2 cellular contexts compared by ENCODE assay signal in the genomic region with DNA sequence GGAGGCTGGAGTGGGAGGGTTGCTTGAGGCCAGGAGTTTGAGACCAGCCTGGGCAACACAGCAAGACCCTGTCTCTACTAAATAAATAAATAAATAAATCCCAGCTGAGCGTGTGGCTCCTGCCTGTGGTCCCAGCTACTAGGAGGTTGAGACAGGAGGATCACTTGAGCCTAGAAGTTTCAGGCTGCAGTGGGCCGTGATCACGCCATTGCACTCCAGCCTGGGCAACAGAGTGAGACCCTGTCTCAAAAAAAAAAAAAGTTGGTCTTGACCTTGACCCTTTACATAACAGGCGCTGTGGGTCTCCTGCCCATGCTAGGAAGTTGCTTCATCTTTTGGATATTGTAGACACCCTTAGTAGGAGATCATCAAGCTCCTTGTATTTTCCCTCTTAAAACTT.
A peak's percentile ranks its signal among the peaks of the same experiment; 100 is the strongest.
TF ChIP-seq lines count a peak whose summit lies in the region.

No MANE protein-coding gene starts in this region.

TF ChIP-seq in HepG2, 621 proteins besides CTCF, POLR2A, EP300 and RAD21 (continues in another document):
- TF ChIP-seq, protein P1, sequence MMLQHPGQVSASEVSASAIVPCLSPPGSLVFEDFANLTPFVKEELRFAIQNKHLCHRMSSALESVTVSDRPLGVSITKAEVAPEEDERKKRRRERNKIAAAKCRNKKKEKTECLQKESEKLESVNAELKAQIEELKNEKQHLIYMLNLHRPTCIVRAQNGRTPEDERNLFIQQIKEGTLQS (CRISPR knock-in tag; IDR thresholded peaks at IDR 0.05) = no peak
- TF ChIP-seq SIN3B (IDR thresholded peaks at IDR 0.05; ENCODE audit: low read length) (no peak), MTA1 (CRISPR knock-in tag; IDR thresholded peaks at IDR 0.05; ENCODE audit: borderline replicate concordance) (no peak), ZNF709 (CRISPR knock-in tag; IDR thresholded peaks at IDR 0.05) (no peak), ZKSCAN1 (IDR thresholded peaks at IDR 0.05; ENCODE audit: low read length) (no peak), ZNF674 (CRISPR knock-in tag; IDR thresholded peaks at IDR 0.05; ENCODE audit: low read depth) (no peak), ZNF652 (CRISPR knock-in tag; IDR thresholded peaks at IDR 0.05; ENCODE audit: borderline replicate concordance, low read depth) (no peak), SUZ12 (IDR thresholded peaks at IDR 0.05; ENCODE audit: low read depth, low read length) (no peak), ZNF274 (CRISPR knock-in tag; IDR thresholded peaks at IDR 0.05) (no peak), ZNF260 (CRISPR knock-in tag; IDR thresholded peaks at IDR 0.05; ENCODE audit: borderline replicate concordance, low read depth) (no peak), BRCA1 (CRISPR knock-in tag; IDR thresholded peaks at IDR 0.05) (no peak), NR2F6 (IDR thresholded peaks at IDR 0.05) (peak; percentile 56; the same call in 1 of the 2 replicates), NR2F6 (CRISPR knock-in tag; IDR thresholded peaks at IDR 0.05) (peak; percentile 50; the same call in 1 of the 2 replicates), HNF4A (CRISPR knock-in tag; IDR thresholded peaks at IDR 0.05) (no peak)
- TF ChIP-seq, protein P2, sequence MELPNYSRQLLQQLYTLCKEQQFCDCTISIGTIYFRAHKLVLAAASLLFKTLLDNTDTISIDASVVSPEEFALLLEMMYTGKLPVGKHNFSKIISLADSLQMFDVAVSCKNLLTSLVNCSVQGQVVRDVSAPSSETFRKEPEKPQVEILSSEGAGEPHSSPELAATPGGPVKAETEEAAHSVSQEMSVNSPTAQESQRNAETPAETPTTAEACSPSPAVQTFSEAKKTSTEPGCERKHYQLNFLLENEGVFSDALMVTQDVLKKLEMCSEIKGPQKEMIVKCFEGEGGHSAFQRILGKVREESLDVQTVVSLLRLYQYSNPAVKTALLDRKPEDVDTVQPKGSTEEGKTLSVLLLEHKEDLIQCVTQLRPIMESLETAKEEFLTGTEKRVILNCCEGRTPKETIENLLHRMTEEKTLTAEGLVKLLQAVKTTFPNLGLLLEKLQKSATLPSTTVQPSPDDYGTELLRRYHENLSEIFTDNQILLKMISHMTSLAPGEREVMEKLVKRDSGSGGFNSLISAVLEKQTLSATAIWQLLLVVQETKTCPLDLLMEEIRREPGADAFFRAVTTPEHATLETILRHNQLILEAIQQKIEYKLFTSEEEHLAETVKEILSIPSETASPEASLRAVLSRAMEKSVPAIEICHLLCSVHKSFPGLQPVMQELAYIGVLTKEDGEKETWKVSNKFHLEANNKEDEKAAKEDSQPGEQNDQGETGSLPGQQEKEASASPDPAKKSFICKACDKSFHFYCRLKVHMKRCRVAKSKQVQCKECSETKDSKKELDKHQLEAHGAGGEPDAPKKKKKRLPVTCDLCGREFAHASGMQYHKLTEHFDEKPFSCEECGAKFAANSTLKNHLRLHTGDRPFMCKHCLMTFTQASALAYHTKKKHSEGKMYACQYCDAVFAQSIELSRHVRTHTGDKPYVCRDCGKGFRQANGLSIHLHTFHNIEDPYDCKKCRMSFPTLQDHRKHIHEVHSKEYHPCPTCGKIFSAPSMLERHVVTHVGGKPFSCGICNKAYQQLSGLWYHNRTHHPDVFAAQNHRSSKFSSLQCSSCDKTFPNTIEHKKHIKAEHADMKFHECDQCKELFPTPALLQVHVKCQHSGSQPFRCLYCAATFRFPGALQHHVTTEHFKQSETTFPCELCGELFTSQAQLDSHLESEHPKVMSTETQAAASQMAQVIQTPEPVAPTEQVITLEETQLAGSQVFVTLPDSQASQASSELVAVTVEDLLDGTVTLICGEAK (IDR thresholded peaks at IDR 0.05) = no peak
- TF ChIP-seq, protein P2 (CRISPR knock-in tag; IDR thresholded peaks at IDR 0.05) = no peak
- TF ChIP-seq, protein P3, sequence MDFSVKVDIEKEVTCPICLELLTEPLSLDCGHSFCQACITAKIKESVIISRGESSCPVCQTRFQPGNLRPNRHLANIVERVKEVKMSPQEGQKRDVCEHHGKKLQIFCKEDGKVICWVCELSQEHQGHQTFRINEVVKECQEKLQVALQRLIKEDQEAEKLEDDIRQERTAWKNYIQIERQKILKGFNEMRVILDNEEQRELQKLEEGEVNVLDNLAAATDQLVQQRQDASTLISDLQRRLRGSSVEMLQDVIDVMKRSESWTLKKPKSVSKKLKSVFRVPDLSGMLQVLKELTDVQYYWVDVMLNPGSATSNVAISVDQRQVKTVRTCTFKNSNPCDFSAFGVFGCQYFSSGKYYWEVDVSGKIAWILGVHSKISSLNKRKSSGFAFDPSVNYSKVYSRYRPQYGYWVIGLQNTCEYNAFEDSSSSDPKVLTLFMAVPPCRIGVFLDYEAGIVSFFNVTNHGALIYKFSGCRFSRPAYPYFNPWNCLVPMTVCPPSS (IDR thresholded peaks at IDR 0.05) = no peak
- TF ChIP-seq, protein P4, sequence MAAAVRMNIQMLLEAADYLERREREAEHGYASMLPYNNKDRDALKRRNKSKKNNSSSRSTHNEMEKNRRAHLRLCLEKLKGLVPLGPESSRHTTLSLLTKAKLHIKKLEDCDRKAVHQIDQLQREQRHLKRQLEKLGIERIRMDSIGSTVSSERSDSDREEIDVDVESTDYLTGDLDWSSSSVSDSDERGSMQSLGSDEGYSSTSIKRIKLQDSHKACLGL (CRISPR knock-in tag; IDR thresholded peaks at IDR 0.05) = no peak

TF ChIP-seq in K562, 482 proteins besides CTCF, POLR2A, EP300 and RAD21:
- TF ChIP-seq, protein P5, sequence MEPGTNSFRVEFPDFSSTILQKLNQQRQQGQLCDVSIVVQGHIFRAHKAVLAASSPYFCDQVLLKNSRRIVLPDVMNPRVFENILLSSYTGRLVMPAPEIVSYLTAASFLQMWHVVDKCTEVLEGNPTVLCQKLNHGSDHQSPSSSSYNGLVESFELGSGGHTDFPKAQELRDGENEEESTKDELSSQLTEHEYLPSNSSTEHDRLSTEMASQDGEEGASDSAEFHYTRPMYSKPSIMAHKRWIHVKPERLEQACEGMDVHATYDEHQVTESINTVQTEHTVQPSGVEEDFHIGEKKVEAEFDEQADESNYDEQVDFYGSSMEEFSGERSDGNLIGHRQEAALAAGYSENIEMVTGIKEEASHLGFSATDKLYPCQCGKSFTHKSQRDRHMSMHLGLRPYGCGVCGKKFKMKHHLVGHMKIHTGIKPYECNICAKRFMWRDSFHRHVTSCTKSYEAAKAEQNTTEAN (CRISPR knock-in tag; IDR thresholded peaks at IDR 0.05) = no peak
- TF ChIP-seq, protein P6, sequence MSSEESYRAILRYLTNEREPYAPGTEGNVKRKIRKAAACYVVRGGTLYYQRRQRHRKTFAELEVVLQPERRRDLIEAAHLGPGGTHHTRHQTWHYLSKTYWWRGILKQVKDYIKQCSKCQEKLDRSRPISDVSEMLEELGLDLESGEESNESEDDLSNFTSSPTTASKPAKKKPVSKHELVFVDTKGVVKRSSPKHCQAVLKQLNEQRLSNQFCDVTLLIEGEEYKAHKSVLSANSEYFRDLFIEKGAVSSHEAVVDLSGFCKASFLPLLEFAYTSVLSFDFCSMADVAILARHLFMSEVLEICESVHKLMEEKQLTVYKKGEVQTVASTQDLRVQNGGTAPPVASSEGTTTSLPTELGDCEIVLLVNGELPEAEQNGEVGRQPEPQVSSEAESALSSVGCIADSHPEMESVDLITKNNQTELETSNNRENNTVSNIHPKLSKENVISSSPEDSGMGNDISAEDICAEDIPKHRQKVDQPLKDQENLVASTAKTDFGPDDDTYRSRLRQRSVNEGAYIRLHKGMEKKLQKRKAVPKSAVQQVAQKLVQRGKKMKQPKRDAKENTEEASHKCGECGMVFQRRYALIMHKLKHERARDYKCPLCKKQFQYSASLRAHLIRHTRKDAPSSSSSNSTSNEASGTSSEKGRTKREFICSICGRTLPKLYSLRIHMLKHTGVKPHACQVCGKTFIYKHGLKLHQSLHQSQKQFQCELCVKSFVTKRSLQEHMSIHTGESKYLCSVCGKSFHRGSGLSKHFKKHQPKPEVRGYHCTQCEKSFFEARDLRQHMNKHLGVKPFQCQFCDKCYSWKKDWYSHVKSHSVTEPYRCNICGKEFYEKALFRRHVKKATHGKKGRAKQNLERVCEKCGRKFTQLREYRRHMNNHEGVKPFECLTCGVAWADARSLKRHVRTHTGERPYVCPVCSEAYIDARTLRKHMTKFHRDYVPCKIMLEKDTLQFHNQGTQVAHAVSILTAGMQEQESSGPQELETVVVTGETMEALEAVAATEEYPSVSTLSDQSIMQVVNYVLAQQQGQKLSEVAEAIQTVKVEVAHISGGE (CRISPR knock-in tag; IDR thresholded peaks at IDR 0.05) = no peak
- TF ChIP-seq ZNF121 (CRISPR knock-in tag; conservative IDR thresholded peaks at IDR 0.05) = peak; percentile 29; the same call in 1 of the 2 replicates
